Comparison of ENCODE assay signal across 8 cellular contexts in genomic region chr15:89750560-89751542, GRCh38. TPM values are rescaled to one million over a fixed set of nuclear protein-coding genes. Genes with fewer than 3 reads are reported as not detected.
DNase-seq lines count a peak whose midpoint lies in the region; ATAC-seq and TF ChIP-seq lines count a peak whose summit lies in the region.

TSS of gene MESP1 (minus strand) at chr15:89751249. CDS start at chr15:89751231, 18 bp downstream.

- ATAC-seq in GM21619 (IDR thresholded peaks at IDR 0.05; ENCODE audit: unreplicated experiment) (peak; percentile 93), esophagus mucosa (peak; percentile 89)

- no peak within 1 kb of the TSS for H3K27ac ChIP-seq in muscle layer of duodenum (ENCODE audit: low read length)

- H3K9me3 ChIP-seq in muscle layer of duodenum (ENCODE audit: control insufficient read depth in 1 of 2, low read length in 2 of 2), result no peaks in the 10 kb centered on the region

- TF ChIP-seq RAD21 in Ishikawa (IDR thresholded peaks at IDR 0.05; ENCODE audit: low read depth), result peak; percentile 45; the same call in 1 of the 2 replicates

- no peak for TF ChIP-seq EP300 in Ishikawa (IDR thresholded peaks at IDR 0.05; ENCODE audit: borderline replicate concordance)

- DNase-seq in DMS53 (lab: John Stamatoyannopoulos, UW) (peak; percentile 93), OCI-M1 (lab: John Stamatoyannopoulos, UW) (peak; percentile 94)
- DNase-seq in activated T-cell treated with anti-CD3 and anti-CD28 coated beads, Interleukin-2, amount 50 U/mL, for 1 hour, result peak; percentile 88
- DNase-seq in stimulated activated CD8-positive, alpha-beta memory T cell treated with anti-CD3 and anti-CD28 coated beads, Interleukin-7, amount 100 ng/mL, for 24 hours (ENCODE audit: low read depth), result peak; percentile 59

- no peaks in the 10 kb centered on the region for H3K36me3 ChIP-seq in muscle layer of duodenum (ENCODE audit: control insufficient read depth in 1 of 2, insufficient read depth in 2 of 2, low read length in 2 of 2)

- no peaks in the 10 kb centered on the region for H3K27me3 ChIP-seq in muscle layer of duodenum (ENCODE audit: low read depth, low read length)

- peak within 1 kb of the TSS; percentile 37 to 73 for H3K4me3 ChIP-seq in muscle layer of duodenum (ENCODE audit: low read depth in 1 of 2, low read length in 2 of 2)

- H3K4me1 ChIP-seq in muscle layer of duodenum (ENCODE audit: control insufficient read depth in 1 of 2, insufficient read depth in 2 of 2, low read length in 2 of 2), result peaks cover 0 to 10% of the 10 kb centered on the region in 2 donors

TF ChIP-seq in Ishikawa, 13 proteins besides CTCF, POLR2A, EP300 and RAD21:
- peak; percentile 96 for TF ChIP-seq MAX (IDR thresholded peaks at IDR 0.05)
- TF ChIP-seq NFIC (IDR thresholded peaks at IDR 0.05), result peak; percentile 25; the same call in 1 of the 2 replicates
- no peak for TF ChIP-seq CREB1 (IDR thresholded peaks at IDR 0.05; ENCODE audit: low read depth)
- TF ChIP-seq ZBTB7A (IDR thresholded peaks at IDR 0.05; ENCODE audit: low read depth), result peak; percentile 98
- no peak for TF ChIP-seq EGR1 (IDR thresholded peaks at IDR 0.05)
- no peak for TF ChIP-seq CEBPB (IDR thresholded peaks at IDR 0.05)
- TF ChIP-seq YY1 (IDR thresholded peaks at IDR 0.05; ENCODE audit: low read depth), result 0 out of 2 replicates have a peak, but pooled peaks have one; percentile 20
- TF ChIP-seq TEAD4 (IDR thresholded peaks at IDR 0.05), result no peak
- TF ChIP-seq REST (IDR thresholded peaks at IDR 0.05; ENCODE audit: low read depth), result no peak
- TF ChIP-seq FOXM1 (IDR thresholded peaks at IDR 0.05; ENCODE audit: borderline replicate concordance, low read depth), result no peak
- peak; percentile 45; the same call in 1 of the 2 replicates for TF ChIP-seq TAF1 (IDR thresholded peaks at IDR 0.05; ENCODE audit: low read depth)
- TF ChIP-seq TCF12 (IDR thresholded peaks at IDR 0.05; ENCODE audit: low read depth), result 0 out of 2 replicates have a peak, but pooled peaks have one; percentile 11
- no peak for TF ChIP-seq USF1 (IDR thresholded peaks at IDR 0.05)

RNA-seq across cellular contexts. Expression of gene MESP1, which starts in this region (rescaled TPM):
- total RNA-seq in esophagus mucosa, result 0.44 TPM

Comparison
In these comparisons a context has a peak if more than half of its experiments do, and no peak if none do; other contexts are left out.
1. Peak in ATAC-seq in esophagus mucosa; RNA of the gene not detected or under 1 TPM.